In genomic region chr11:76808996-76809395, GRCh38 we compare ENCODE assay signal across 26 cellular contexts.
"Had no signal": no experiment of that assay in that cellular context is flagged by ENCODE, and none has a peak within 500 bp of the region (broad histone marks: within the 10 kb centered on the region; RNA-seq: fewer than 3 reads in every experiment).

No MANE protein-coding gene starts in this region.

- DNase-seq: activated CD4-positive, alpha-beta memory T cell treated with anti-CD3 and anti-CD28 coated beads, Interleukin-2, amount 10 ng/mL, durations not matched to agents 7 days and 5 days; activated CD4-positive, alpha-beta T cell treated with anti-CD3 and anti-CD28 coated beads for 1 hour; activated CD4-positive, alpha-beta T cell treated with anti-CD3 and anti-CD28 coated beads, Interleukin-2, amount 10 ng/mL, durations not matched to agents 7 days and 5 days; activated effector memory CD4-positive, alpha-beta T cell treated with anti-CD3 and anti-CD28 coated beads, Interleukin-2, amount 50 U/mL, for 16 hours; activated naive CD4-positive, alpha-beta T cell treated with anti-CD3 and anti-CD28 coated beads for 36 hours; activated naive CD8-positive, alpha-beta T cell treated with anti-CD3 and anti-CD28 coated beads for 36 hours; aorta; cerebellar nuclear complex; cortex of kidney; effector memory CD8-positive, alpha-beta T cell; hippocampal formation; kidney; left colon; midbrain; naive thymus-derived CD4-positive, alpha-beta T cell; posterior cingulate gyrus; stimulated activated CD4-positive, alpha-beta T cell treated with anti-CD3 and anti-CD28 coated beads, Interleukin-4, amount 100 ng/mL, for 24 hours; substantia nigra; T-helper 2 cell had no signal

- H3K4me3 Mint-ChIP-seq: activated CD4-positive, alpha-beta memory T cell treated with anti-CD3 and anti-CD28 coated beads, Interleukin-2, amount 10 ng/mL, durations not matched to agents 7 days and 5 days; activated CD4-positive, alpha-beta T cell treated with anti-CD3 and anti-CD28 coated beads, Interleukin-2, amount 10 ng/mL, durations not matched to agents 7 days and 5 days; activated naive CD4-positive, alpha-beta T cell treated with anti-CD3 and anti-CD28 coated beads for 36 hours; activated naive CD8-positive, alpha-beta T cell treated with anti-CD3 and anti-CD28 coated beads for 36 hours; effector memory CD8-positive, alpha-beta T cell; naive thymus-derived CD4-positive, alpha-beta T cell; stimulated activated effector memory CD8-positive, alpha-beta T cell treated with anti-CD3 and anti-CD28 coated beads, Interleukin-12 subunit alpha, Interleukin-12 subunit beta, amount 100 ng/mL, for 72 hours; stimulated activated naive CD8-positive, alpha-beta T cell treated with anti-CD3 and anti-CD28 coated beads, Interleukin-15, Interleukin-2, amounts not matched to agents 100 ng/mL and 50 ng/mL, for 24 hours; WTC11 had no signal

- ATAC-seq: body of pancreas; effector memory CD8-positive, alpha-beta T cell; gastroesophageal sphincter; left colon; naive thymus-derived CD4-positive, alpha-beta T cell; sciatic nerve; SK-N-SH treated with all-trans-retinoic acid at 6 μM for 48 hours; stimulated activated effector memory CD8-positive, alpha-beta T cell treated with anti-CD3 and anti-CD28 coated beads, Interleukin-12 subunit alpha, Interleukin-12 subunit beta, amount 100 ng/mL, for 72 hours; WTC11 had no signal

- H3K27ac Mint-ChIP-seq: activated CD4-positive, alpha-beta memory T cell treated with anti-CD3 and anti-CD28 coated beads, Interleukin-2, amount 10 ng/mL, durations not matched to agents 7 days and 5 days; activated CD4-positive, alpha-beta T cell treated with anti-CD3 and anti-CD28 coated beads, Interleukin-2, amount 10 ng/mL, durations not matched to agents 7 days and 5 days; activated naive CD4-positive, alpha-beta T cell treated with anti-CD3 and anti-CD28 coated beads for 36 hours; activated naive CD8-positive, alpha-beta T cell treated with anti-CD3 and anti-CD28 coated beads for 36 hours; effector memory CD8-positive, alpha-beta T cell; naive thymus-derived CD4-positive, alpha-beta T cell; stimulated activated naive CD8-positive, alpha-beta T cell treated with anti-CD3 and anti-CD28 coated beads, Interleukin-15, Interleukin-2, amounts not matched to agents 100 ng/mL and 50 ng/mL, for 24 hours; WTC11 had no signal

- H3K36me3 Mint-ChIP-seq: activated naive CD8-positive, alpha-beta T cell treated with anti-CD3 and anti-CD28 coated beads for 36 hours; stimulated activated effector memory CD8-positive, alpha-beta T cell treated with anti-CD3 and anti-CD28 coated beads, Interleukin-12 subunit alpha, Interleukin-12 subunit beta, amount 100 ng/mL, for 72 hours had no signal

- H3K27me3 Mint-ChIP-seq: activated CD4-positive, alpha-beta T cell treated with anti-CD3 and anti-CD28 coated beads, Interleukin-2, amount 10 ng/mL, durations not matched to agents 7 days and 5 days had no signal

- H3K9me3 Mint-ChIP-seq: activated naive CD4-positive, alpha-beta T cell treated with anti-CD3 and anti-CD28 coated beads for 36 hours; activated naive CD8-positive, alpha-beta T cell treated with anti-CD3 and anti-CD28 coated beads for 36 hours; effector memory CD8-positive, alpha-beta T cell; stimulated activated effector memory CD8-positive, alpha-beta T cell treated with anti-CD3 and anti-CD28 coated beads, Interleukin-12 subunit alpha, Interleukin-12 subunit beta, amount 100 ng/mL, for 72 hours; stimulated activated naive CD8-positive, alpha-beta T cell treated with anti-CD3 and anti-CD28 coated beads, Interleukin-15, Interleukin-2, amounts not matched to agents 100 ng/mL and 50 ng/mL, for 24 hours had no signal
